ENCODE assay signal across 21 cellular contexts in the genomic region with DNA sequence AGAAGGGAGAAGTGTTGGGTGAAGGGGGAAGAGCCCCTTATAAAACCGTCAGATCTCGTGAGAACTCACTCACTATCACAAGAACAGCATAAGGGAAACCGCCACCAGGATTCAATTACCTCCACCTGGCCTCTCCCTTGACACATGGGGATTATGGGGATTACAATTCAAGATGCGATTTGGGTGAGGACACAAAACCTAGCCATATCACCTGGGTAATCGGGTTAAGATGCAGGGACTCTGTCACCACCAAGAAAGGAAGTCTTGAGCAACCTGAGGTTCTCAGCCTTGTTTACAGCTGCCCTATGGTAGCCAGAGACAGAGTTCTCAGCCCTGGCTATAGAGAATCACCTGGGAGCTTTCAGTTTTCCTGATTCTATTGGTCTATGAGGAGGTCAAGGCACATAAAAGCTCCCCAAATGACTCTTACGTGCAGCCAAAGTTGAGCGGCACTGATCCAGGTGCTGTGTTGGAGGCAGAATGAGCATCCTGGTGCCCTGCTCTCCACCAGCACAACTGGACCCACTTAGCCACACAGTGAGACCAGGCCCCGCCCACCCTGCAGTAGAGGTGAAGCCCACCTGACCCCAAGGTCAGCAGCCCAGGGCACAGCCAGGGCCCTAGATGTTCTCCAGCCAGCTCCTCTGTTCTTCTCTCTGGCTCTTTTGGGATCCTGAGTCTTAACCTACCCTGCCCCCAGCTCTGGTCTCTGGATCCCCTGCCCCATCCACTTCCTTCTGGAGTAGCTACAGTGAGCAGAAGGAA.
A peak's percentile ranks its signal among the peaks of the same experiment; 100 is the strongest.
DNase-seq lines count a peak whose midpoint lies in the region; ATAC-seq and TF ChIP-seq lines count a peak whose summit lies in the region.
"Had no signal": no experiment of that assay in that cellular context is flagged by ENCODE, and none has a peak within 500 bp of the region (broad histone marks: within the 10 kb centered on the region; RNA-seq: fewer than 3 reads in every experiment).

No MANE protein-coding gene starts in this region.

- H3K18ac ChIP-seq in mesenchymal stem cell (ENCODE audit: low read depth in 1 of 2, low read length in 2 of 2): peak overlapping the region; percentile 5 to 72

- no peak overlapping the region for H2BK5ac ChIP-seq in mesenchymal stem cell (ENCODE audit: low read depth, low read length, poor library complexity, severe bottlenecking)

- H3K9ac ChIP-seq in BLaER1 (no peak overlapping the region), mesenchymal stem cell (ENCODE audit: low read length) (no peak overlapping the region)

- H2BK120ac ChIP-seq in mesenchymal stem cell (ENCODE audit: low read depth, low read length): no peak overlapping the region

- H3K36me3 ChIP-seq in BLaER1 (no peaks in the 10 kb centered on the region), mesenchymal stem cell (ENCODE audit: control insufficient read depth in 1 of 2, insufficient read depth in 2 of 2, low read depth in 1 of 2, low read length in 2 of 2) (no peaks in the 10 kb centered on the region), neutrophil (no peaks in the 10 kb centered on the region)

- H3K4me1 ChIP-seq in BLaER1: peaks cover 63% of the 10 kb centered on the region
- no peaks in the 10 kb centered on the region for H3K4me1 ChIP-seq in mesenchymal stem cell (ENCODE audit: control insufficient read depth, insufficient read depth, low read depth, low read length)
- H3K4me1 ChIP-seq in neutrophil (ENCODE audit: control insufficient read depth in 1 of 2, insufficient read depth in 1 of 2, low read depth in 1 of 2, low read length in 1 of 2): peaks cover 79 to 83% of the 10 kb centered on the region in 2 experiments

- peak; percentile 35 for DNase-seq in NCI-H524 treated with DMSO at 0.1 percent for 48 hours (lab: John Stamatoyannopoulos, UW)
- no peak for DNase-seq in mesenchymal stem cell
- no peak for DNase-seq in type B pancreatic cell (ENCODE audit: extremely low spot score, unreplicated experiment)
- DNase-seq in activated effector memory CD4-positive, alpha-beta T cell treated with anti-CD3 and anti-CD28 coated beads, Interleukin-2, amount 50 U/mL, for 16 hours: no peak
- DNase-seq: 8988T; CD4-positive, alpha-beta T cell; DMS53; EL; KBM-7; NCI-H1694 treated with DMSO at 0.1 percent for 48 hours had no signal

- H3K4me3 Mint-ChIP-seq in type B pancreatic cell: no peak overlapping the region
- H3K4me3 Mint-ChIP-seq: CD4-positive, alpha-beta T cell; GM23338 had no signal

- H3K27me3 Mint-ChIP-seq in type B pancreatic cell: peaks cover 11% of the 10 kb centered on the region

- H3K4me2 ChIP-seq in BLaER1 (peak overlapping the region; percentile 83), mesenchymal stem cell (ENCODE audit: low read length, poor library complexity, severe bottlenecking) (no peak overlapping the region)
- H3K4me2 ChIP-seq: GM23338 had no signal

- H2BK12ac ChIP-seq in mesenchymal stem cell (ENCODE audit: low read length in 2 of 2): peak overlapping the region; percentile 56 to 64

- no peak overlapping the region for H2AFZ ChIP-seq in mesenchymal stem cell (ENCODE audit: low read depth, low read length)
- H2AFZ ChIP-seq: GM23338 had no signal

- no peak overlapping the region for H3K27ac Mint-ChIP-seq in type B pancreatic cell
- H3K27ac Mint-ChIP-seq: CD4-positive, alpha-beta T cell; GM23338 had no signal

- TF ChIP-seq CTCF in neutrophil (IDR thresholded peaks at IDR 0.05) (no peak), type B pancreatic cell (conservative IDR thresholded peaks at IDR 0.05) (no peak)

- H3K4ac ChIP-seq in mesenchymal stem cell (ENCODE audit: low read depth in 1 of 2, low read length in 2 of 2): peak overlapping the region in 1 of 2 experiments; percentile 13

- H4K20me1 ChIP-seq in BLaER1: no peaks in the 10 kb centered on the region

- peak overlapping the region; percentile 64 for H4K8ac ChIP-seq in mesenchymal stem cell (ENCODE audit: low read length)

- ATAC-seq in GM18519 (IDR thresholded peaks at IDR 0.05; ENCODE audit: low FRiP score, unreplicated experiment): no peak
- no peak for ATAC-seq in HG03457 (IDR thresholded peaks at IDR 0.05; ENCODE audit: unreplicated experiment)
- ATAC-seq: GM12878, GM23338, HCT116, Panc1, Right ventricle myocardium inferior had no signal

- no peaks in the 10 kb centered on the region for H3K9me3 Mint-ChIP-seq in type B pancreatic cell
- H3K9me3 Mint-ChIP-seq: CD4-positive, alpha-beta T cell; GM23338 had no signal

- H3K4me1 Mint-ChIP-seq in type B pancreatic cell (ENCODE audit: unreplicated experiment): peaks cover 30% of the 10 kb centered on the region
- H3K4me1 Mint-ChIP-seq: GM23338 had no signal

- no peaks in the 10 kb centered on the region for H3K79me1 ChIP-seq in mesenchymal stem cell (replicated peaks; ENCODE audit: low read length, poor library complexity, severe bottlenecking)

- no peak overlapping the region for H3K23ac ChIP-seq in mesenchymal stem cell (ENCODE audit: low read length in 2 of 2)

- H2AK5ac ChIP-seq in mesenchymal stem cell (ENCODE audit: low read length, severe bottlenecking): no peak overlapping the region

- 97% methylated on average over 6 of the region's 8 CpGs for WGBS in mesenchymal stem cell

- H3K9me3 ChIP-seq in BLaER1 (no peaks in the 10 kb centered on the region), mesenchymal stem cell (ENCODE audit: control insufficient read depth, low read length) (no peaks in the 10 kb centered on the region), neutrophil (no peaks in the 10 kb centered on the region)
- H3K9me3 ChIP-seq: Caco-2 had no signal

- H3K27ac ChIP-seq in BLaER1 (peak overlapping the region; percentile 52; the same call in 1 of the 2 replicates), mesenchymal stem cell (ENCODE audit: low read length, poor library complexity, severe bottlenecking) (no peak overlapping the region), neutrophil (peak overlapping the region; percentile 93)
- H3K27ac ChIP-seq: SK-N-MC had no signal

- H3K4me3 ChIP-seq in BLaER1 (no peak overlapping the region), mesenchymal stem cell (ENCODE audit: insufficient read depth in 1 of 2, low read depth in 1 of 2, low read length in 2 of 2) (no peak overlapping the region), neutrophil (ENCODE audit: low read depth in 1 of 2, low read length in 1 of 2) (peak overlapping the region; percentile 33 to 54)
- H3K4me3 ChIP-seq: GM12878, GM23338, SK-N-MC had no signal

- H4K91ac ChIP-seq in mesenchymal stem cell (ENCODE audit: low read length): peak overlapping the region; percentile 85

- H3K36me3 Mint-ChIP-seq in type B pancreatic cell: no peaks in the 10 kb centered on the region

- no peaks in the 10 kb centered on the region for H3K27me3 ChIP-seq in BLaER1
- peaks cover 18 to 22% of the 10 kb centered on the region in 2 experiments for H3K27me3 ChIP-seq in mesenchymal stem cell (ENCODE audit: control insufficient read depth in 1 of 2, insufficient read depth in 1 of 2, low read length in 2 of 2)
- no peaks in the 10 kb centered on the region for H3K27me3 ChIP-seq in neutrophil

- no peak overlapping the region for H2BK15ac ChIP-seq in mesenchymal stem cell (ENCODE audit: low read depth, poor library complexity, severe bottlenecking)

- H3K14ac ChIP-seq in mesenchymal stem cell (ENCODE audit: low read length in 2 of 2): no peak overlapping the region

Comparison
In these comparisons a context has a peak if more than half of its experiments do, and no peak if none do; other contexts are left out.
1. H3K4me3 ChIP-seq: peak in neutrophil (2 of 2); none in BLaER1 (single experiment) and mesenchymal stem cell (0 of 2).